ENCODE assay signal across 8 cellular contexts in the genomic region with DNA sequence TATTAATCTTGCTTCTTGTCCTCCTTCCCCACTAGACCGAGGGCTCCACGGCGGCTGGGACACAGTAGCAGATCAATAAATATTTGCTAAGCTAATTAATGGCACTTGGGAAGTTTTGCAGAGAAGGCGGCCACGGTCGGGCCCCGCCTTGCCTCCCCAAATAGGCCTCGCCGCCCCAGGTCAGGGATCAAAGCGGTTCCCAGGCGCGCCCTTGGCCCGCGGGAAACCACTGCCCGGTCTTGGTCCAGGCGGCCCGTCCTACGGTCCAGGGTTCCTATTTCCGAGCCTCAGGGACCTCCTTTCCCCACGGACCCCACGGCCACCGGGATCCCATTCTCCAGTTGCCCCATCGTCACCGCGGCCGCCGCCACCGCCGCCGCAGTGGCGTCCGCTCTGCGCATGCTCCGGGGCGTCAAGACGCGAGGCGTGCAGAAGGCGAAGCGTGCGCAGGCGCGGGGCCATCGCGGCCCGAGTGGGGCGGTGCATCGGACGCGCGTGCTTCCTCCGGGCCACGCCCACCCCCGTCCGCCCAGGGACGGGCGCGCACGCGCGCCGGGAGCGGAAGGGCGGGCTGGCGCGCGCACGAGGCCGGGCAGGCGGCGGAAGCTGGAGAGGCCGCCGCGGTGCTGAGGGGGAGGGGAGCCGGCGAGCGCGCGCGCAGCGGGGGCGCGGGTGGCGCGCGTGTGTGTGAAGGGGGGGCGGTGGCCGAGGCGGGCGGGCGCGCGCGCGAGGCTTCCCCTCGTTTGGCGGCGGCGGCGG. TPM values are rescaled to one million over a fixed set of nuclear protein-coding genes. Genes with fewer than 3 reads are reported as not detected.
DNase-seq lines count a peak whose midpoint lies in the region; ATAC-seq and TF ChIP-seq lines count a peak whose summit lies in the region.

A gene (plus strand): TSS at position 717 of the 759 bp plus-strand sequence. CDS start 23,122 bp downstream, outside the sequence.

- peak within 1 kb of the TSS; percentile 89 for H3K27ac ChIP-seq in DND-41 (ENCODE audit: low read length)
- H3K27ac ChIP-seq in GM23338 (ENCODE audit: low read depth): peak within 1 kb of the TSS; percentile 89
- H3K27ac ChIP-seq in RWPE1: peak within 1 kb of the TSS; percentile 90
- peak within 1 kb of the TSS; percentile 82 for H3K27ac ChIP-seq in fibroblast of lung (ENCODE audit: insufficient read depth, low read length)
- H3K27ac ChIP-seq in naive thymus-derived CD4-positive, alpha-beta T cell (ENCODE audit: low read depth, low read length): peak within 1 kb of the TSS; percentile 89

- H2AFZ ChIP-seq in DND-41 (ENCODE audit: low read depth, low read length) (peak within 1 kb of the TSS; percentile 95), GM23338 (peak within 1 kb of the TSS; percentile 93; the same call in 1 of the 2 replicates), fibroblast of lung (ENCODE audit: low read length) (peak within 1 kb of the TSS; percentile 73)

- H3K4me2 ChIP-seq in DND-41 (ENCODE audit: insufficient read depth, low read length) (peak within 1 kb of the TSS; percentile 90), GM23338 (peak within 1 kb of the TSS; percentile 90), fibroblast of lung (ENCODE audit: extremely low read depth, insufficient read depth, low read length) (peak within 1 kb of the TSS; percentile 99)

- POLR2A ChIA-PET in RWPE1 (lab: Yijun Ruan, JAX; ENCODE audit: low non-redundant PET): interaction anchor here (0.5 to 0.8 kb wide), 2 partner anchors 12 to 15 kb away, joined by 3 to 7 read pairs; no protein-coding TSS in a partner anchor
- POLR2A ChIA-PET in naive thymus-derived CD4-positive, alpha-beta T cell (lab: Charles Lee): interaction anchor here (0.6 to 2.2 kb wide), 4 partner anchors 30 to 129 kb away, joined by 3 to 9 read pairs (median 4); a partner anchor contains a TSS

- H3K27me3 ChIP-seq in DND-41 (ENCODE audit: insufficient read depth, low read length, poor library complexity) (no peaks in the 10 kb centered on the region), GM23338 (ENCODE audit: insufficient read depth) (no peaks in the 10 kb centered on the region), fibroblast of lung (ENCODE audit: control insufficient read depth, insufficient read depth, low read length) (no peaks in the 10 kb centered on the region)
- H3K27me3 ChIP-seq in naive thymus-derived CD4-positive, alpha-beta T cell (ENCODE audit: control insufficient read depth in 2 of 2, insufficient read depth in 2 of 2, low read length in 2 of 2): no peaks in the 10 kb centered on the region

- H3K9me3 Mint-ChIP-seq in GM23338: no peaks in the 10 kb centered on the region
- H3K9me3 Mint-ChIP-seq in activated T-helper 17 cell treated with anti-CD3 and anti-CD28 coated beads, Interleukin-2, amount 50 U/mL, for 72 hours: no peaks in the 10 kb centered on the region
- no peaks in the 10 kb centered on the region for H3K9me3 Mint-ChIP-seq in naive thymus-derived CD4-positive, alpha-beta T cell
- no peaks in the 10 kb centered on the region for H3K9me3 Mint-ChIP-seq in stimulated activated memory B cell treated with anti-CD40 and anti-IgM and Interleukin-4, amounts not matched to agents 10 μg/mL and 1 μg/mL and 100 μg/mL, for 72 hours

- peak within 1 kb of the TSS; percentile 98 for H3K9ac ChIP-seq in DND-41 (ENCODE audit: low read depth, low read length)
- peak within 1 kb of the TSS; percentile 90 for H3K9ac ChIP-seq in fibroblast of lung (ENCODE audit: insufficient read depth, low read length)

- peaks cover 4% of the 10 kb centered on the region; the same call in 1 of the 2 replicates for H3K36me3 ChIP-seq in DND-41 (ENCODE audit: insufficient read depth, low read length)
- H3K36me3 ChIP-seq in GM23338 (ENCODE audit: insufficient read depth): no peaks in the 10 kb centered on the region
- peaks cover 1% of the 10 kb centered on the region for H3K36me3 ChIP-seq in fibroblast of lung (ENCODE audit: control insufficient read depth, insufficient read depth, low read length)
- H3K36me3 ChIP-seq in naive thymus-derived CD4-positive, alpha-beta T cell (ENCODE audit: control insufficient read depth in 2 of 3, insufficient read depth in 3 of 3, low read length in 3 of 3): no peaks in the 10 kb centered on the region

- CTCF ChIA-PET in RWPE1 (lab: Yijun Ruan, JAX): interaction anchor here (0.7 to 2.9 kb wide), 3 partner anchors 19 to 44 kb away, joined by 3 to 10 read pairs (median 5); no protein-coding TSS in a partner anchor
- CTCF ChIA-PET in naive thymus-derived CD4-positive, alpha-beta T cell (lab: Charles Lee): no interaction called here

- peak within 1 kb of the TSS; percentile 95 for H3K27ac Mint-ChIP-seq in GM23338
- H3K27ac Mint-ChIP-seq in activated T-helper 17 cell treated with anti-CD3 and anti-CD28 coated beads, Interleukin-2, amount 50 U/mL, for 72 hours: peak within 1 kb of the TSS; percentile 91
- peak within 1 kb of the TSS; percentile 79 to 94 (median 93) for H3K27ac Mint-ChIP-seq in naive thymus-derived CD4-positive, alpha-beta T cell
- peak within 1 kb of the TSS; percentile 95 for H3K27ac Mint-ChIP-seq in stimulated activated memory B cell treated with anti-CD40 and anti-IgM and Interleukin-4, amounts not matched to agents 10 μg/mL and 1 μg/mL and 100 μg/mL, for 72 hours

- peaks cover 55% of the 10 kb centered on the region for H3K79me2 ChIP-seq in DND-41 (ENCODE audit: insufficient read depth, low read length)
- peaks cover 42% of the 10 kb centered on the region for H3K79me2 ChIP-seq in GM23338 (replicated peaks; ENCODE audit: insufficient read depth)
- peaks cover 42% of the 10 kb centered on the region for H3K79me2 ChIP-seq in fibroblast of lung (ENCODE audit: control insufficient read depth, insufficient read depth, low read length)

- DNase-seq in DND-41 (peak; percentile 97), GM23338 (ENCODE audit: low spot score) (peak; percentile 96), LoVo (ENCODE audit: low spot score) (peak; percentile 98), RWPE1 (ENCODE audit: low spot score) (peak; percentile 99), fibroblast of lung (ENCODE audit: low read depth in 2 of 2) (peak; percentile 92 to 97)
- peak; percentile 96 to 100 (median 99) for DNase-seq in naive thymus-derived CD4-positive, alpha-beta T cell

- H3K4me3 Mint-ChIP-seq in GM23338: peak within 1 kb of the TSS; percentile 91
- peak within 1 kb of the TSS; percentile 91 for H3K4me3 Mint-ChIP-seq in activated T-helper 17 cell treated with anti-CD3 and anti-CD28 coated beads, Interleukin-2, amount 50 U/mL, for 72 hours
- H3K4me3 Mint-ChIP-seq in naive thymus-derived CD4-positive, alpha-beta T cell: peak within 1 kb of the TSS; percentile 84 to 94 (median 90)
- peak within 1 kb of the TSS; percentile 90 for H3K4me3 Mint-ChIP-seq in stimulated activated memory B cell treated with anti-CD40 and anti-IgM and Interleukin-4, amounts not matched to agents 10 μg/mL and 1 μg/mL and 100 μg/mL, for 72 hours

- TF ChIP-seq CTCF in DND-41 (IDR thresholded peaks at IDR 0.05; ENCODE audit: borderline replicate concordance, extremely low read depth, low read length, poor library complexity, severe bottlenecking): no peak
- no peak for TF ChIP-seq CTCF in GM23338 (conservative IDR thresholded peaks at IDR 0.05; ENCODE audit: low read depth in 2 of 2)
- TF ChIP-seq CTCF in RWPE1 (conservative IDR thresholded peaks at IDR 0.05; ENCODE audit: low read depth): no peak
- no peak for TF ChIP-seq CTCF in fibroblast of lung (conservative IDR thresholded peaks at IDR 0.05 in 1 of 2, IDR thresholded peaks at IDR 0.05 in 1 of 2; ENCODE audit: low read depth in 1 of 2, low read length in 2 of 2)

- H3K27me3 Mint-ChIP-seq in GM23338 (ENCODE audit: insufficient read depth, low read depth, poor library complexity): peaks cover 8% of the 10 kb centered on the region
- H3K27me3 Mint-ChIP-seq in activated T-helper 17 cell treated with anti-CD3 and anti-CD28 coated beads, Interleukin-2, amount 50 U/mL, for 72 hours: no peaks in the 10 kb centered on the region
- H3K27me3 Mint-ChIP-seq in naive thymus-derived CD4-positive, alpha-beta T cell: no peaks in the 10 kb centered on the region
- no peaks in the 10 kb centered on the region for H3K27me3 Mint-ChIP-seq in stimulated activated memory B cell treated with anti-CD40 and anti-IgM and Interleukin-4, amounts not matched to agents 10 μg/mL and 1 μg/mL and 100 μg/mL, for 72 hours

- H3K4me1 ChIP-seq in DND-41 (ENCODE audit: insufficient read depth, low read length) (peaks cover 45% of the 10 kb centered on the region), GM23338 (ENCODE audit: insufficient read depth) (peaks cover 19% of the 10 kb centered on the region; the same call in 1 of the 2 replicates), fibroblast of lung (ENCODE audit: control insufficient read depth, extremely low read depth, insufficient read depth, low read length) (no peaks in the 10 kb centered on the region)
- H3K4me1 ChIP-seq in naive thymus-derived CD4-positive, alpha-beta T cell (ENCODE audit: control insufficient read depth in 2 of 2, insufficient read depth in 2 of 2, low read length in 2 of 2): peaks cover 28 to 33% of the 10 kb centered on the region in 2 donors

- 0 out of 2 replicates have a peak, but pooled peaks cover 18% of the 10 kb centered on the region for H3F3A ChIP-seq in GM23338 (replicated peaks; ENCODE audit: low read depth)

- intact Hi-C loops in naive thymus-derived CD4-positive, alpha-beta T cell (cut with micrococcal nuclease): loop anchor here (1.0 to 5.0 kb wide), 14 partner anchors 18 to 628 kb away; a partner anchor contains a TSS

- ATAC-seq in DND-41 (ENCODE audit: insufficient read depth, low read depth) (peak; percentile 83), GM23338 (peak; percentile 75)
- ATAC-seq in activated T-helper 17 cell treated with anti-CD3 and anti-CD28 coated beads, Interleukin-2, amount 50 U/mL, for 72 hours (replicated peaks): peak; percentile 81
- ATAC-seq in naive thymus-derived CD4-positive, alpha-beta T cell: peak; percentile 96
- ATAC-seq in stimulated activated memory B cell treated with anti-CD40 and anti-IgM and Interleukin-4, amounts not matched to agents 10 μg/mL and 1 μg/mL and 100 μg/mL, for 72 hours: peak; percentile 93

- H3K4me1 Mint-ChIP-seq in GM23338: peaks cover 24% of the 10 kb centered on the region
- H3K4me1 Mint-ChIP-seq in activated T-helper 17 cell treated with anti-CD3 and anti-CD28 coated beads, Interleukin-2, amount 50 U/mL, for 72 hours: peaks cover 28% of the 10 kb centered on the region
- peaks cover 22 to 42% (median 34%) of the 10 kb centered on the region in 7 donors for H3K4me1 Mint-ChIP-seq in naive thymus-derived CD4-positive, alpha-beta T cell
- peaks cover 46% of the 10 kb centered on the region for H3K4me1 Mint-ChIP-seq in stimulated activated memory B cell treated with anti-CD40 and anti-IgM and Interleukin-4, amounts not matched to agents 10 μg/mL and 1 μg/mL and 100 μg/mL, for 72 hours

- H3K9me3 ChIP-seq in DND-41 (ENCODE audit: insufficient read depth, low read length, severe bottlenecking) (no peaks in the 10 kb centered on the region), fibroblast of lung (ENCODE audit: control insufficient read depth, insufficient read depth, low read depth, low read length) (no peaks in the 10 kb centered on the region)
- no peaks in the 10 kb centered on the region for H3K9me3 ChIP-seq in naive thymus-derived CD4-positive, alpha-beta T cell (ENCODE audit: control insufficient read depth in 2 of 3, low read length in 3 of 3)

- H3K9me2 ChIP-seq in GM23338 (ENCODE audit: insufficient read depth): no peaks in the 10 kb centered on the region

- H3K4me3 ChIP-seq in DND-41 (ENCODE audit: low read depth in 1 of 2, low read length in 2 of 2) (peak within 1 kb of the TSS; percentile 85 to 94), GM23338 (peak within 1 kb of the TSS; percentile 97), fibroblast of lung (replicated peaks in 1 of 4; ENCODE audit: control extremely low read depth in 1 of 4, insufficient read depth in 1 of 4, low read depth in 3 of 4, low read length in 4 of 4) (peak within 1 kb of the TSS; percentile 88 to 96 (median 91))
- H3K4me3 ChIP-seq in naive thymus-derived CD4-positive, alpha-beta T cell (ENCODE audit: low read length): peak within 1 kb of the TSS; percentile 89

- H4K20me1 ChIP-seq in DND-41 (ENCODE audit: insufficient read depth, low read length): peaks cover 33% of the 10 kb centered on the region
- H4K20me1 ChIP-seq in GM23338 (replicated peaks; ENCODE audit: insufficient read depth): peaks cover 27% of the 10 kb centered on the region
- H4K20me1 ChIP-seq in fibroblast of lung (ENCODE audit: control insufficient read depth, extremely low read depth, insufficient read depth, low read length): no peaks in the 10 kb centered on the region

- peaks cover 27% of the 10 kb centered on the region for H3K36me3 Mint-ChIP-seq in GM23338 (ENCODE audit: low read depth)
- peaks cover 7% of the 10 kb centered on the region for H3K36me3 Mint-ChIP-seq in activated T-helper 17 cell treated with anti-CD3 and anti-CD28 coated beads, Interleukin-2, amount 50 U/mL, for 72 hours (ENCODE audit: low read depth)
- peaks cover 0 to 1% (median 0%) of the 10 kb centered on the region in 5 donors for H3K36me3 Mint-ChIP-seq in naive thymus-derived CD4-positive, alpha-beta T cell
- peaks cover under 1% of the 10 kb centered on the region for H3K36me3 Mint-ChIP-seq in stimulated activated memory B cell treated with anti-CD40 and anti-IgM and Interleukin-4, amounts not matched to agents 10 μg/mL and 1 μg/mL and 100 μg/mL, for 72 hours

RNA-seq across cellular contexts. Expression of the gene that starts here (rescaled TPM):
- 252 and 336 TPM in 2 replicates for total RNA-seq in GM23338 (2014; rRNA removed; shearing (Covaris generic))
- polyA plus RNA-seq in GM23338 (2016; fragmentation: Nextera tagmentation; extraction: Ambion mirVana) (175 and 177 TPM in 2 replicates), fibroblast of lung (28.1 and 53.1 TPM in 2 replicates)
- total RNA-seq in activated T-helper 17 cell treated with anti-CD3 and anti-CD28 coated beads, Interleukin-2, amount 50 U/mL, for 72 hours: 100 to 1,000 TPM in 1 of 2 donors, 10 to 100 TPM in 1; 71.5 to 119 TPM
- 35.7 and 61.1 TPM in 2 replicates for total RNA-seq in fibroblast of lung
- polyA plus RNA-seq in fibroblast of lung (2012): 70.1 and 109 TPM in 2 replicates
- 168 and 225 TPM in 2 replicates for polyA minus RNA-seq in fibroblast of lung (ENCODE audit: low replicate concordance)
- total RNA-seq in naive thymus-derived CD4-positive, alpha-beta T cell: 100 to 1,000 TPM in 4 of 5 experiments, 10 to 100 TPM in 1; 96.0 to 126 (median 104) TPM
- polyA plus RNA-seq in naive thymus-derived CD4-positive, alpha-beta T cell: 10 to 100 TPM; 11.8 to 33.9 TPM

Comparison
In these comparisons a context has a peak if more than half of its experiments do, and no peak if none do; other contexts are left out.
1. Peak in every context shown above with its lines: DNase-seq, ATAC-seq, H3K4me3 ChIP-seq and H3K27ac ChIP-seq.